ENCODE assay signal across 1 cellular context in the genomic region with DNA sequence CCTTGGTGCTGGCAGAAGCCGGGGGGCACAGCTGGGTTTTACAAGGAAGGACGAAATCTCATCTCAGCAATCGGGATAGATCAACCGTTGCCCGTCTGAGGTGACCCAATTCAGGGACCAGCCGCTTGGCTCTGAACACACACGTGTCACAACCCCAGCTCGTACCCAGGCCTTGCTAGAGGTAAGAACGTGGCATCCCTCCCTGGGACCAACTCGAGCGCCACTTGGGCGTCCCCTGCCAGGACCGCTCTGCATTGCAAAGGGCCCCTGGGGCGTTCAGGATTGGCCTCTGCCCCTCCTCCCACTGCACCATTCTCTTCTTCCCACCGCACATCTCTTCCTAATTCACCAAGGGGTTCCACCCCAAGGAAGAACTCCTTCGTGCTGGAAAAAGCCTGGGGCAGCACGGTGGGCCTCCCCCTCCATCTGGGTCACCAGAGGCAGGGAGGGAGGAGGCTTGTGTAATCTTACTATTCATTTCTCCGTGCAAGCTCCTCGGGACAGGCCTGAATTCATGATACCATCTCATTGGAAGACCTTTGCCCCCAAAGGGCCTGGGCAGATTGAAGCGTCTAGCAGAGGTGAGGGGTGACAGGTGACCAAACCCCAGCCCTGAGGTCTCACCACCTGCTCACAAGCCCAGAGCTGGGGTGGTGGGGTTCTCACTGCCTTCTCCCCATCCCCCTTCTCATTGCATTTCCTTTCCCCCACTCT.
TF ChIP-seq lines count a peak whose summit lies in the region.

No MANE protein-coding gene starts in this region.

TF ChIP-seq in HCT116, 20 proteins besides CTCF, POLR2A, EP300 and RAD21 (continued from another document):
- TF ChIP-seq, protein P1, sequence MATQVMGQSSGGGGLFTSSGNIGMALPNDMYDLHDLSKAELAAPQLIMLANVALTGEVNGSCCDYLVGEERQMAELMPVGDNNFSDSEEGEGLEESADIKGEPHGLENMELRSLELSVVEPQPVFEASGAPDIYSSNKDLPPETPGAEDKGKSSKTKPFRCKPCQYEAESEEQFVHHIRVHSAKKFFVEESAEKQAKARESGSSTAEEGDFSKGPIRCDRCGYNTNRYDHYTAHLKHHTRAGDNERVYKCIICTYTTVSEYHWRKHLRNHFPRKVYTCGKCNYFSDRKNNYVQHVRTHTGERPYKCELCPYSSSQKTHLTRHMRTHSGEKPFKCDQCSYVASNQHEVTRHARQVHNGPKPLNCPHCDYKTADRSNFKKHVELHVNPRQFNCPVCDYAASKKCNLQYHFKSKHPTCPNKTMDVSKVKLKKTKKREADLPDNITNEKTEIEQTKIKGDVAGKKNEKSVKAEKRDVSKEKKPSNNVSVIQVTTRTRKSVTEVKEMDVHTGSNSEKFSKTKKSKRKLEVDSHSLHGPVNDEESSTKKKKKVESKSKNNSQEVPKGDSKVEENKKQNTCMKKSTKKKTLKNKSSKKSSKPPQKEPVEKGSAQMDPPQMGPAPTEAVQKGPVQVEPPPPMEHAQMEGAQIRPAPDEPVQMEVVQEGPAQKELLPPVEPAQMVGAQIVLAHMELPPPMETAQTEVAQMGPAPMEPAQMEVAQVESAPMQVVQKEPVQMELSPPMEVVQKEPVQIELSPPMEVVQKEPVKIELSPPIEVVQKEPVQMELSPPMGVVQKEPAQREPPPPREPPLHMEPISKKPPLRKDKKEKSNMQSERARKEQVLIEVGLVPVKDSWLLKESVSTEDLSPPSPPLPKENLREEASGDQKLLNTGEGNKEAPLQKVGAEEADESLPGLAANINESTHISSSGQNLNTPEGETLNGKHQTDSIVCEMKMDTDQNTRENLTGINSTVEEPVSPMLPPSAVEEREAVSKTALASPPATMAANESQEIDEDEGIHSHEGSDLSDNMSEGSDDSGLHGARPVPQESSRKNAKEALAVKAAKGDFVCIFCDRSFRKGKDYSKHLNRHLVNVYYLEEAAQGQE (IDR thresholded peaks at IDR 0.05; ENCODE audit: low read depth) = no peak
- TF ChIP-seq POLR2AphosphoS5 (IDR thresholded peaks at IDR 0.05; ENCODE audit: low read depth, low read length) (no peak), ELF1 (IDR thresholded peaks at IDR 0.05; ENCODE audit: borderline replicate concordance, low read depth) (no peak), EZH2 (IDR thresholded peaks at IDR 0.05) (no peak), ZNF274 (IDR thresholded peaks at IDR 0.05; ENCODE audit: low read depth, low read length) (no peak), TCF7L2 (IDR thresholded peaks at IDR 0.05; ENCODE audit: borderline replicate concordance, extremely low read depth, insufficient read depth, insufficient read length) (no peak)
- TF ChIP-seq, protein P2, sequence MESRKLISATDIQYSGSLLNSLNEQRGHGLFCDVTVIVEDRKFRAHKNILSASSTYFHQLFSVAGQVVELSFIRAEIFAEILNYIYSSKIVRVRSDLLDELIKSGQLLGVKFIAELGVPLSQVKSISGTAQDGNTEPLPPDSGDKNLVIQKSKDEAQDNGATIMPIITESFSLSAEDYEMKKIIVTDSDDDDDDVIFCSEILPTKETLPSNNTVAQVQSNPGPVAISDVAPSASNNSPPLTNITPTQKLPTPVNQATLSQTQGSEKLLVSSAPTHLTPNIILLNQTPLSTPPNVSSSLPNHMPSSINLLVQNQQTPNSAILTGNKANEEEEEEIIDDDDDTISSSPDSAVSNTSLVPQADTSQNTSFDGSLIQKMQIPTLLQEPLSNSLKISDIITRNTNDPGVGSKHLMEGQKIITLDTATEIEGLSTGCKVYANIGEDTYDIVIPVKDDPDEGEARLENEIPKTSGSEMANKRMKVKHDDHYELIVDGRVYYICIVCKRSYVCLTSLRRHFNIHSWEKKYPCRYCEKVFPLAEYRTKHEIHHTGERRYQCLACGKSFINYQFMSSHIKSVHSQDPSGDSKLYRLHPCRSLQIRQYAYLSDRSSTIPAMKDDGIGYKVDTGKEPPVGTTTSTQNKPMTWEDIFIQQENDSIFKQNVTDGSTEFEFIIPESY (IDR thresholded peaks at IDR 0.05; ENCODE audit: extremely low read depth, insufficient replicate concordance, low read length) = no peak
